In the genomic region with DNA sequence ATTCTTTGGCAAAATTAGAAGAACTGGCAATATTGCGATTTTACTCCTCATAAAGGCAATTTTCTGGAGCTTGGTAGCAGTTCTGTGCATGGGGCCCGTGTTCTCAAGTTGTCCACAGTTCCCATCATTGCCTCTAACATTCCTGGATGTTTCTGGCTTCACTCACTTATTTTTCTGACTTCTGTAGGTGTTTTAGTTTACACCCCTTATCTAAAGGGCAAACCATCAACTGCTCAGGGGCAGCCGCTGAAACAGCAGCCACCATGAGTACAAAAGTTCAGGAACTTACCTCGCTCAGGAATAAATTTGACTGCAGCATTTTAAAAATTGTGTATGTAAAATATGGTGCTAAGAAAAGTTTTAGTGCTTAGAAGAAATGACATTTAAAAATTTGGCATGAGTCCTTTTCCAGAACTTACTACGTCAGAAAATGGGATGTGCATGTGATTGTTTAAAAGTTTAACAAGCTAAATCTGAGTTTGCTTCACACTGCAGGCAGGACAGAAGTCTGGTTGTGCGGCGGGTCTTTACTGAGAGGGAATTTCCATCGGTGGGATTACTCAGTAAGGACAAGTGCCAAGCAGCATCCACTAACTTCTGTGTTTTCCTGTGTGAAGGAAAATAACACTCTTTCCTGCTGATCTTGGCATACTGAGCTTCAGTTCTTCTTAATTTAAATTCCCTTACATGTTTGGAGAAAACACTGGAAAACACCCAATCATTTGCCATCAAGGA, we compare ENCODE assay signal across 22 cellular contexts.
"Had no signal": no experiment of that assay in that cellular context is flagged by ENCODE, and none has a peak within 500 bp of the region (broad histone marks: within the 10 kb centered on the region; RNA-seq: fewer than 3 reads in every experiment).

No MANE protein-coding gene starts in this region.

- H3K4me3 ChIP-seq: MG63, SJCRH30, SK-N-MC had no signal

- DNase-seq: activated CD4-positive, alpha-beta T cell treated with anti-CD3 and anti-CD28 coated beads for 36 hours; activated CD4-positive, alpha-beta T cell treated with anti-CD3 and anti-CD28 coated beads, Interleukin-2, amount 10 ng/mL, durations not matched to agents 7 days and 5 days; activated CD4-positive, alpha-beta T cell treated with anti-CD3 and anti-CD28 coated beads, Interleukin-2, amount 50 U/mL, for 48 hours; activated CD8-positive, alpha-beta T cell treated with anti-CD3 and anti-CD28 coated beads, Interleukin-2, amount 10 ng/mL, durations not matched to agents 7 days and 5 days; activated gamma-delta T cell; activated naive CD4-positive, alpha-beta T cell treated with Interleukin-2 at 50 U/mL for 16 hours; activated naive CD8-positive, alpha-beta T cell treated with anti-CD3 and anti-CD28 coated beads, Interleukin-2, amount 10 ng/mL, durations not matched to agents 7 days and 5 days; activated T-cell treated with anti-CD3 and anti-CD28 coated beads, Interleukin-2, amount 50 U/mL, for 24 hours; anterior cingulate cortex; Kasumi-1; KG1; MG63; NCI-H1092; NCI-H1436 treated with DMSO at 0.1 percent for 48 hours; NCI-H1694 treated with DMSO at 0.1 percent for 48 hours; NCI-H2029; NCI-H345; NCI-H524 treated with DMSO at 0.1 percent for 48 hours; SHP77; SJCRH30 had no signal

- H3K36me3 ChIP-seq: MG63, SJCRH30 had no signal

- H3K27ac ChIP-seq: SJCRH30, SK-N-MC had no signal

- H3K4me1 ChIP-seq: SJCRH30 had no signal

- H3K9me3 ChIP-seq: SJCRH30 had no signal

- ATAC-seq: activated CD4-positive, alpha-beta T cell treated with anti-CD3 and anti-CD28 coated beads for 36 hours; activated CD8-positive, alpha-beta T cell treated with anti-CD3 and anti-CD28 coated beads, Interleukin-2, amount 10 ng/mL, durations not matched to agents 7 days and 5 days; Panc1 had no signal
